Comparison of ENCODE assay signal across 18 cellular contexts in genomic region chr3:69097407-69098086, GRCh38. TPM values are rescaled to one million over a fixed set of nuclear protein-coding genes. Genes with fewer than 3 reads are reported as not detected.
A peak's percentile ranks its signal among the peaks of the same experiment; 100 is the strongest.
DNase-seq lines count a peak whose midpoint lies in the region; ATAC-seq, FAIRE-seq and TF ChIP-seq lines count a peak whose summit lies in the region.
"Had no signal": no experiment of that assay in that cellular context is flagged by ENCODE, and none has a peak within 500 bp of the region (broad histone marks: within the 10 kb centered on the region; RNA-seq: fewer than 3 reads in every experiment).

No MANE protein-coding gene starts in this region.

- H3K36me3 ChIP-seq in KMS-11 (ENCODE audit: insufficient read depth) (no peaks in the 10 kb centered on the region; the same call in 1 of the 2 replicates), astrocyte (ENCODE audit: insufficient read depth, low read length) (peaks cover 13% of the 10 kb centered on the region)

- H3K4me3 Mint-ChIP-seq in CD14-positive monocyte: peak overlapping the region; percentile 53 to 56
- H3K4me3 Mint-ChIP-seq in astrocyte (ENCODE audit: unreplicated experiment): peak overlapping the region; percentile 35
- H3K4me3 Mint-ChIP-seq in natural killer cell treated with Interleukin-12 subunit alpha and Interleukin-12 subunit beta and Interleukin-15 and Interleukin-18, amount 100 ng/mL, for 72 hours: peak overlapping the region; percentile 7

- H3K27ac Mint-ChIP-seq in CD14-positive monocyte (peak overlapping the region; percentile 15 to 89 (median 64)), astrocyte (ENCODE audit: unreplicated experiment) (peak overlapping the region; percentile 41)
- peak overlapping the region; percentile 53 to 90 for H3K27ac Mint-ChIP-seq in natural killer cell treated with Interleukin-12 subunit alpha and Interleukin-12 subunit beta and Interleukin-15 and Interleukin-18, amount 100 ng/mL, for 72 hours

- peaks cover 27 to 36% of the 10 kb centered on the region in 2 donors for H3K36me3 Mint-ChIP-seq in CD14-positive monocyte
- H3K36me3 Mint-ChIP-seq in astrocyte (ENCODE audit: low read depth, unreplicated experiment): peaks cover 11% of the 10 kb centered on the region
- H3K36me3 Mint-ChIP-seq in natural killer cell treated with Interleukin-12 subunit alpha and Interleukin-12 subunit beta and Interleukin-15 and Interleukin-18, amount 100 ng/mL, for 72 hours: peaks cover 31% of the 10 kb centered on the region

- no peak for FAIRE-seq in astrocyte (lab: Jason Lieb, UNC)
- FAIRE-seq: G401.6 had no signal

- H3K9ac ChIP-seq in KMS-11 (no peak overlapping the region), astrocyte (ENCODE audit: low read length) (no peak overlapping the region)

- TF ChIP-seq CTCF in CD14-positive monocyte (IDR thresholded peaks at IDR 0.05) (no peak), KMS-11 (conservative IDR thresholded peaks at IDR 0.05; ENCODE audit: low read depth, low read length) (no peak), astrocyte (IDR thresholded peaks at IDR 0.05; ENCODE audit: insufficient read depth, low read depth, low read length) (no peak)

- H3K4me1 ChIP-seq in KMS-11 (ENCODE audit: low read depth, poor library complexity, severe bottlenecking) (peaks cover 88% of the 10 kb centered on the region), astrocyte (ENCODE audit: insufficient read depth, low read length) (peaks cover 14% of the 10 kb centered on the region)

- H3K79me2 ChIP-seq in KMS-11 (ENCODE audit: insufficient read depth, low read depth) (peaks cover 79% of the 10 kb centered on the region), astrocyte (ENCODE audit: insufficient read depth, low read length) (peaks cover 72% of the 10 kb centered on the region)

- no peak for ATAC-seq in natural killer cell treated with Interleukin-12 subunit alpha and Interleukin-12 subunit beta and Interleukin-15 and Interleukin-18, amount 100 ng/mL, for 72 hours
- no peak for ATAC-seq in HG02884 (IDR thresholded peaks at IDR 0.05; ENCODE audit: unreplicated experiment)
- ATAC-seq: right lobe of liver had no signal

- H3K9me3 Mint-ChIP-seq in CD14-positive monocyte (peaks cover 0 to 2% (median 0%) of the 10 kb centered on the region in 7 donors), astrocyte (ENCODE audit: unreplicated experiment) (no peaks in the 10 kb centered on the region)
- no peaks in the 10 kb centered on the region for H3K9me3 Mint-ChIP-seq in natural killer cell treated with Interleukin-12 subunit alpha and Interleukin-12 subunit beta and Interleukin-15 and Interleukin-18, amount 100 ng/mL, for 72 hours

- H4K20me1 ChIP-seq in KMS-11 (ENCODE audit: insufficient read depth) (no peaks in the 10 kb centered on the region), astrocyte (ENCODE audit: insufficient read depth, low read length) (peaks cover 66% of the 10 kb centered on the region)

- H3K27me3 Mint-ChIP-seq in CD14-positive monocyte (ENCODE audit: low read depth in 3 of 3) (peaks cover 0 to 3% (median 0%) of the 10 kb centered on the region in 3 donors), astrocyte (ENCODE audit: low read depth, unreplicated experiment) (no peaks in the 10 kb centered on the region)
- no peaks in the 10 kb centered on the region for H3K27me3 Mint-ChIP-seq in natural killer cell treated with Interleukin-12 subunit alpha and Interleukin-12 subunit beta and Interleukin-15 and Interleukin-18, amount 100 ng/mL, for 72 hours

- DNase-seq in CD14-positive monocyte (ENCODE audit: low spot score): no peak
- DNase-seq in astrocyte (ENCODE audit: low read depth): peak; percentile 60
- DNase-seq in natural killer cell treated with Interleukin-12 subunit alpha and Interleukin-12 subunit beta and Interleukin-15 and Interleukin-18, amount 100 ng/mL, for 72 hours (ENCODE audit: low spot score): no peak
- no peak for DNase-seq in hypothalamus (lab: John Stamatoyannopoulos, UW)
- no peak for DNase-seq in pons (ENCODE audit: low spot score)
- DNase-seq in central memory CD4-positive, alpha-beta T cell: no peak
- DNase-seq: Kasumi-1; kidney glomerular epithelial cell; NCI-H1694 treated with DMSO at 0.1 percent for 48 hours; NCI-H774; right lobe of liver; stimulated activated CD4-positive, alpha-beta T cell treated with anti-CD3 and anti-CD28 coated beads, Interleukin-4, amount 100 ng/mL, for 4 hours; stimulated activated naive CD4-positive, alpha-beta T cell treated with Interleukin-2 at 50 U/mL for 16 hours had no signal

- H3K27ac ChIP-seq in KMS-11 (peak overlapping the region; percentile 78; the same call in 1 of the 2 replicates), astrocyte (ENCODE audit: low read depth, low read length) (peak overlapping the region; percentile 21)
- H3K27ac ChIP-seq: C4-2B, right lobe of liver had no signal

- no peak overlapping the region for H2AFZ ChIP-seq in KMS-11 (ENCODE audit: low read depth)
- no peak overlapping the region for H2AFZ ChIP-seq in astrocyte (ENCODE audit: low read depth, low read length)

- no peaks in the 10 kb centered on the region for H3K27me3 ChIP-seq in KMS-11 (ENCODE audit: insufficient read depth, low read depth)
- no peaks in the 10 kb centered on the region for H3K27me3 ChIP-seq in astrocyte (ENCODE audit: insufficient read depth, low read length)
- H3K27me3 ChIP-seq: right lobe of liver had no signal

- H3K4me1 Mint-ChIP-seq in CD14-positive monocyte (peaks cover 68% of the 10 kb centered on the region), astrocyte (ENCODE audit: low read depth, unreplicated experiment) (peaks cover 36% of the 10 kb centered on the region)
- peaks cover 60 to 67% of the 10 kb centered on the region in 2 donors for H3K4me1 Mint-ChIP-seq in natural killer cell treated with Interleukin-12 subunit alpha and Interleukin-12 subunit beta and Interleukin-15 and Interleukin-18, amount 100 ng/mL, for 72 hours (ENCODE audit: low read depth in 2 of 2)

- H3K4me2 ChIP-seq in KMS-11 (peak overlapping the region; percentile 57), astrocyte (ENCODE audit: low read length) (peak overlapping the region; percentile 24)

- H3K9me3 ChIP-seq in astrocyte (ENCODE audit: insufficient read depth, low read depth, low read length): no peaks in the 10 kb centered on the region
- H3K9me3 ChIP-seq: right lobe of liver had no signal

- intact Hi-C loops in CD14-positive monocyte (cut with micrococcal nuclease): no loop called here

- no peak overlapping the region for H3K4me3 ChIP-seq in KMS-11 (IDR thresholded peaks at IDR 0.05; ENCODE audit: insufficient read depth, low read depth, low read length)
- H3K4me3 ChIP-seq in astrocyte (ENCODE audit: insufficient read depth, low read depth, low read length): no peak overlapping the region
- H3K4me3 ChIP-seq: right lobe of liver had no signal

RNA-seq across cellular contexts. Expression of gene ARL6IP5, which starts 12.8 kb away (rescaled TPM):
- 100 to 1,000 TPM; 430 to 458 TPM for polyA plus RNA-seq in CD14-positive monocyte
- total RNA-seq in astrocyte: 160 and 166 TPM in 2 replicates
- total RNA-seq in natural killer cell treated with Interleukin-12 subunit alpha and Interleukin-12 subunit beta and Interleukin-15 and Interleukin-18, amount 100 ng/mL, for 72 hours: 100 to 1,000 TPM; 110 to 135 TPM

RNA-seq across cellular contexts. Expression of gene UBA3, which starts 17.4 kb away (rescaled TPM):
- 10 to 100 TPM; 77.1 to 88.5 TPM for polyA plus RNA-seq in CD14-positive monocyte
- total RNA-seq in astrocyte: 73.4 and 79.2 TPM in 2 replicates
- 100 to 1,000 TPM in 1 of 2 donors, 10 to 100 TPM in 1; 93.4 to 111 TPM for total RNA-seq in natural killer cell treated with Interleukin-12 subunit alpha and Interleukin-12 subunit beta and Interleukin-15 and Interleukin-18, amount 100 ng/mL, for 72 hours

RNA-seq across cellular contexts. Expression of gene LMOD3, which starts 24.8 kb away (rescaled TPM):
- polyA plus RNA-seq in CD14-positive monocyte: not detected
- 0.07 TPM in 1 of 2 replicates, not detected in the other for total RNA-seq in astrocyte
- not detected for total RNA-seq in natural killer cell treated with Interleukin-12 subunit alpha and Interleukin-12 subunit beta and Interleukin-15 and Interleukin-18, amount 100 ng/mL, for 72 hours
- total RNA-seq: T-helper 2 cell treated with Interferon-gamma antibody and Interleukin-4, amounts not matched to agents 100 ng/mL and 5 ng/mL, for 36 hours had no signal

RNA-seq across cellular contexts. Expression of gene TMF1, which starts 45.4 kb away (rescaled TPM):
- polyA plus RNA-seq in CD14-positive monocyte: 10 to 100 TPM; 23.1 to 25.6 TPM
- 46.0 and 46.8 TPM in 2 replicates for total RNA-seq in astrocyte
- total RNA-seq in natural killer cell treated with Interleukin-12 subunit alpha and Interleukin-12 subunit beta and Interleukin-15 and Interleukin-18, amount 100 ng/mL, for 72 hours: 10 to 100 TPM; 42.2 to 43.7 TPM
